Comparison of ENCODE assay signal across 25 cellular contexts in the genomic region with DNA sequence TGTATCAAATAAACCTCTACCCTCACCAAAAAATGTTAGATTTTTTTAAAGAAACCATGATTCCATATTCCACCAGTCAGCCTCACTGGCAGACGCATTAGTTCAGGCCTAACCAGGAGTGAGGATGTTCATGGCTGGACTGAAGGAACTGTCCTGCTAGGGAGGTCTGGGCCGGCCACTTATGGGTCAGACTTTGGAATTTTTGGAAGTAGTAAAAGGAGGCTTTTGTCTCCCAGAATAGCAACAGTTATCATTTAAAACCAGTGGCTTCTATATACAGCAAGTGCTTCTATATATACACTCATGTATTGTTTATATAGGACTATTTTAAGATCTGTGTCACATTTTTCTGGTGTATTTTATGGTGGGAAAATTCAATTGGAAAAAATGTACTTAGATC.
"Had no signal": no experiment of that assay in that cellular context is flagged by ENCODE, and none has a peak within 500 bp of the region (broad histone marks: within the 10 kb centered on the region; RNA-seq: fewer than 3 reads in every experiment).

No MANE protein-coding gene starts in this region.

- H3K9me3 ChIP-seq: esophagus muscularis mucosa, heart right ventricle, right atrium auricular region, stomach, tibial nerve had no signal

- H3K27ac ChIP-seq: foreskin keratinocyte, right atrium auricular region, stomach, tibial nerve had no signal

- H3K36me3 Mint-ChIP-seq: activated CD8-positive, alpha-beta memory T cell treated with anti-CD3 and anti-CD28 coated beads, Interleukin-2, amount 10 ng/mL, durations not matched to agents 7 days and 5 days; activated naive CD8-positive, alpha-beta T cell had no signal

- H3K4me1 ChIP-seq: foreskin keratinocyte, right atrium auricular region, tibial nerve had no signal

- ATAC-seq: activated CD8-positive, alpha-beta memory T cell treated with anti-CD3 and anti-CD28 coated beads, Interleukin-2, amount 10 ng/mL, durations not matched to agents 7 days and 5 days; activated CD8-positive, alpha-beta T cell treated with anti-CD3 and anti-CD28 coated beads for 36 hours; foreskin keratinocyte; left ventricle myocardium superior; naive thymus-derived CD4-positive, alpha-beta T cell; stimulated activated naive B cell treated with anti-CD40 and anti-IgM and Interleukin-4, amounts not matched to agents 10 μg/mL and 1 μg/mL and 100 μg/mL, for 72 hours; T-cell had no signal

- H3K4me3 Mint-ChIP-seq: activated B cell treated with CpG ODN at 0.5 μM for 24 hours; activated CD8-positive, alpha-beta memory T cell treated with anti-CD3 and anti-CD28 coated beads, Interleukin-2, amount 10 ng/mL, durations not matched to agents 7 days and 5 days; activated CD8-positive, alpha-beta T cell treated with anti-CD3 and anti-CD28 coated beads for 36 hours; activated naive CD8-positive, alpha-beta T cell; naive thymus-derived CD4-positive, alpha-beta T cell; stimulated activated naive B cell treated with anti-CD40 and anti-IgM and Interleukin-4, amounts not matched to agents 10 μg/mL and 1 μg/mL and 100 μg/mL, for 72 hours; T-cell had no signal

- H3K27me3 ChIP-seq: esophagus muscularis mucosa, foreskin keratinocyte, heart right ventricle, right atrium auricular region, stomach, tibial nerve had no signal

- H3K36me3 ChIP-seq: esophagus muscularis mucosa, heart right ventricle, right atrium auricular region, stomach, tibial nerve had no signal

- DNase-seq: activated B cell treated with CpG ODN at 0.5 μM for 24 hours; activated CD4-positive, alpha-beta T cell treated with anti-CD3 and anti-CD28 coated beads, Interleukin-2, amount 50 U/mL, for 1 hour; activated CD8-positive, alpha-beta memory T cell treated with anti-CD3 and anti-CD28 coated beads, Interleukin-2, amount 10 ng/mL, durations not matched to agents 7 days and 5 days; activated CD8-positive, alpha-beta T cell treated with anti-CD3 and anti-CD28 coated beads for 36 hours; activated naive CD4-positive, alpha-beta T cell; activated T-cell treated with anti-CD3 and anti-CD28 coated beads, Interleukin-2, amount 50 U/mL, for 48 hours; central memory CD4-positive, alpha-beta T cell; dermis blood vessel endothelial cell; effector CD4-positive, alpha-beta T cell; foreskin keratinocyte; heart right ventricle; left ventricle myocardium superior; mammary epithelial cell; midbrain; naive thymus-derived CD4-positive, alpha-beta T cell; nucleus accumbens; stimulated activated CD4-positive, alpha-beta T cell treated with anti-CD3 and anti-CD28 coated beads, Interleukin-15, amount 100 ng/mL, for 24 hours; stimulated activated CD4-positive, alpha-beta T cell treated with anti-CD3 and anti-CD28 coated beads, Interleukin-2, amount 100 ng/mL, for 24 hours; stimulated activated naive B cell treated with anti-CD40 and anti-IgM and Interleukin-4, amounts not matched to agents 10 μg/mL and 1 μg/mL and 100 μg/mL, for 72 hours; stomach; T-cell had no signal

- H3K4me3 ChIP-seq: esophagus muscularis mucosa, heart right ventricle, right atrium auricular region, stomach, tibial nerve had no signal

- H3K9me3 Mint-ChIP-seq: activated B cell treated with CpG ODN at 0.5 μM for 24 hours; activated CD8-positive, alpha-beta T cell treated with anti-CD3 and anti-CD28 coated beads for 36 hours; naive thymus-derived CD4-positive, alpha-beta T cell; stimulated activated naive B cell treated with anti-CD40 and anti-IgM and Interleukin-4, amounts not matched to agents 10 μg/mL and 1 μg/mL and 100 μg/mL, for 72 hours; T-cell had no signal

- H3K27ac Mint-ChIP-seq: activated B cell treated with CpG ODN at 0.5 μM for 24 hours; activated CD8-positive, alpha-beta memory T cell treated with anti-CD3 and anti-CD28 coated beads, Interleukin-2, amount 10 ng/mL, durations not matched to agents 7 days and 5 days; activated CD8-positive, alpha-beta T cell treated with anti-CD3 and anti-CD28 coated beads for 36 hours; activated naive CD8-positive, alpha-beta T cell; stimulated activated naive B cell treated with anti-CD40 and anti-IgM and Interleukin-4, amounts not matched to agents 10 μg/mL and 1 μg/mL and 100 μg/mL, for 72 hours; T-cell had no signal

- H3K4me1 Mint-ChIP-seq: activated CD8-positive, alpha-beta memory T cell treated with anti-CD3 and anti-CD28 coated beads, Interleukin-2, amount 10 ng/mL, durations not matched to agents 7 days and 5 days; T-cell had no signal

- H3K27me3 Mint-ChIP-seq: activated B cell treated with CpG ODN at 0.5 μM for 24 hours; activated CD8-positive, alpha-beta memory T cell treated with anti-CD3 and anti-CD28 coated beads, Interleukin-2, amount 10 ng/mL, durations not matched to agents 7 days and 5 days; activated CD8-positive, alpha-beta T cell treated with anti-CD3 and anti-CD28 coated beads for 36 hours; activated naive CD8-positive, alpha-beta T cell; naive thymus-derived CD4-positive, alpha-beta T cell; stimulated activated naive B cell treated with anti-CD40 and anti-IgM and Interleukin-4, amounts not matched to agents 10 μg/mL and 1 μg/mL and 100 μg/mL, for 72 hours; T-cell had no signal
